Comparison of ENCODE assay signal across 24 cellular contexts in the genomic region with DNA sequence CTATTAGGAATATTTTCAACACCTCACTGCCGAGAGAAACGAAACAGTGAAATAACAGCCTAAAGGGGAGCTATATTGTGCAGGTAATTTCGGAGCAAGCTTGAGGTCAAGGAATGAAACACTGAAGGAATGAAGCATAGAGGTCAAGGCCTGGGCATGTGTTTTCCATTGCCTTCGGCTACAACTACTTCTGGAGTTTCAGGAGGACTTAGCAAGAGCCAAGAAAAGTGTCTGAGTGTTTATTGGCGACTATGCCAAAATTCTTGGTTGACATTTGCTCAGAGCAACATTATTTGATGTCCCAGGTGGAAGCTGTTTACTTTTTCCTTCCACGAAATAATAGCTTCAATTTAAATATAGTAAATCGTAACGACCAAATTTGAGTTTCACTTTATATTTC.
DNase-seq lines count a peak whose midpoint lies in the region; ATAC-seq and TF ChIP-seq lines count a peak whose summit lies in the region.
"Had no signal": no experiment of that assay in that cellular context is flagged by ENCODE, and none has a peak within 500 bp of the region (broad histone marks: within the 10 kb centered on the region; RNA-seq: fewer than 3 reads in every experiment).

No MANE protein-coding gene starts in this region.

- DNase-seq in LNCaP clone FGC (ENCODE audit: low read depth) (peak; percentile 58), mammary epithelial cell (no peak), neural progenitor cell (ENCODE audit: low spot score) (no peak), upper lobe of left lung (no peak), DMS79 (lab: John Stamatoyannopoulos, UW) (no peak), mesendoderm (no peak)
- DNase-seq: Caco-2; CD4-positive, alpha-beta memory T cell; DMS 273 treated with DMSO at 0.1 percent for 48 hours; DND-41; MG63; NCI-H1694 treated with DMSO at 0.1 percent for 48 hours; NCI-H2081 treated with DMSO at 0.1 percent for 48 hours; NCI-H526; PC-9; SIG-M5; SK-N-SH had no signal

- H3K4me2 ChIP-seq in mammary epithelial cell (ENCODE audit: insufficient read depth, low read depth, low read length) (peak overlapping the region; percentile 61), neural progenitor cell (no peak overlapping the region), mesendoderm (ENCODE audit: low read length) (no peak overlapping the region)
- H3K4me2 ChIP-seq: BLaER1 treated with 17β-estradiol and CSF1 and Interleukin-3, amounts not matched to agents 10 nM and 100 nM; GM23338; PC-9; SK-N-SH had no signal

- peak overlapping the region; percentile 1 for H3K27ac Mint-ChIP-seq in neural progenitor cell
- H3K27ac Mint-ChIP-seq: CD4-positive, alpha-beta memory T cell; GM23338; IgD-negative memory B cell had no signal

- no TSS peak for BruUV-seq in mammary epithelial cell (replicated peaks; lab: Mats Ljungman, UMichigan)

- H4K20me1 ChIP-seq in mammary epithelial cell (ENCODE audit: insufficient read depth, low read length): no peaks in the 10 kb centered on the region
- no peaks in the 10 kb centered on the region for H4K20me1 ChIP-seq in neural progenitor cell (ENCODE audit: low read depth)
- H4K20me1 ChIP-seq: BLaER1 treated with 17β-estradiol and CSF1 and Interleukin-3, amounts not matched to agents 10 nM and 100 nM had no signal

- H2AFZ ChIP-seq in mammary epithelial cell (ENCODE audit: low read depth, low read length): peak overlapping the region; percentile 70
- no peak overlapping the region for H2AFZ ChIP-seq in neural progenitor cell (replicated peaks)
- H2AFZ ChIP-seq: GM23338, PC-9 had no signal

- no peaks in the 10 kb centered on the region for H3K79me1 ChIP-seq in mesendoderm (ENCODE audit: low read length)

- ATAC-seq in upper lobe of left lung (ENCODE audit: low FRiP score in 2 of 2) (peak in 1 of 2 donors; percentile 13), GM21619 (IDR thresholded peaks at IDR 0.05; ENCODE audit: unreplicated experiment) (no peak)
- ATAC-seq: GM12878, GM23338 had no signal

- WGBS in mammary epithelial cell (ENCODE audit: low coverage, missing lambda C conversion rate): 5% methylated on average over 8 of the region's 8 CpGs
- 59 to 60% methylated on average over 8 of the region's 8 CpGs for WGBS in upper lobe of left lung, 2 donors
- WGBS in mesendoderm (ENCODE audit: extremely low coverage, insufficient coverage, low lambda C conversion rate): no CpG with 5 or more reads among the region's 8 CpGs

- no peak overlapping the region for H2BK5ac ChIP-seq in mesendoderm (ENCODE audit: low read length)

- H3K27me3 ChIP-seq in mammary epithelial cell (ENCODE audit: insufficient read depth, low read length): no peaks in the 10 kb centered on the region
- no peaks in the 10 kb centered on the region for H3K27me3 ChIP-seq in neural progenitor cell
- no peaks in the 10 kb centered on the region for H3K27me3 ChIP-seq in upper lobe of left lung
- no peaks in the 10 kb centered on the region for H3K27me3 ChIP-seq in mesendoderm (ENCODE audit: insufficient read depth, low read length, poor library complexity)
- H3K27me3 ChIP-seq: BLaER1 treated with 17β-estradiol and CSF1 and Interleukin-3, amounts not matched to agents 10 nM and 100 nM; MG63 had no signal

- no peak overlapping the region for H3K56ac ChIP-seq in mesendoderm (ENCODE audit: low read length)

- H2AK5ac ChIP-seq in mesendoderm (ENCODE audit: low read length): no peak overlapping the region

- H3K9me3 Mint-ChIP-seq in neural progenitor cell: peaks cover 8% of the 10 kb centered on the region
- H3K9me3 Mint-ChIP-seq: GM23338 had no signal

- TF ChIP-seq POLR2A in upper lobe of left lung (IDR thresholded peaks at IDR 0.05): no peak

- TF ChIP-seq CTCF in LNCaP clone FGC (IDR thresholded peaks at IDR 0.05; ENCODE audit: control insufficient read depth, extremely low read depth, insufficient read depth) (no peak), mammary epithelial cell (conservative IDR thresholded peaks at IDR 0.05 in 1 of 2, IDR thresholded peaks at IDR 0.05 in 1 of 2; ENCODE audit: extremely low read depth in 1 of 2, insufficient read depth in 1 of 2, low read depth in 1 of 2, low read length in 2 of 2) (no peak), neural progenitor cell (IDR thresholded peaks at IDR 0.05) (no peak), upper lobe of left lung (IDR thresholded peaks at IDR 0.05) (no peak)

- H2BK120ac ChIP-seq in mesendoderm (ENCODE audit: low read depth, low read length): no peak overlapping the region

- no peak overlapping the region for H3K23ac ChIP-seq in mesendoderm (ENCODE audit: low read length)

- H3K9me3 ChIP-seq in mammary epithelial cell (replicated peaks; ENCODE audit: insufficient read depth, low read length) (peaks cover 8% of the 10 kb centered on the region), neural progenitor cell (ENCODE audit: low read depth) (no peaks in the 10 kb centered on the region), upper lobe of left lung (no peaks in the 10 kb centered on the region)
- H3K9me3 ChIP-seq: Caco-2, HAP-1, MG63, SK-N-SH had no signal

- peaks cover 2% of the 10 kb centered on the region for H3K27me3 Mint-ChIP-seq in neural progenitor cell (ENCODE audit: insufficient read depth, low read depth)

- H3K4me1 Mint-ChIP-seq in neural progenitor cell: peaks cover 24% of the 10 kb centered on the region
- H3K4me1 Mint-ChIP-seq: CD4-positive, alpha-beta memory T cell; IgD-negative memory B cell had no signal

- no peak overlapping the region for H3K4ac ChIP-seq in mesendoderm (ENCODE audit: low read depth, low read length)

- H4K8ac ChIP-seq in mesendoderm (ENCODE audit: low read depth, low read length): no peak overlapping the region

- no peak overlapping the region for H3K18ac ChIP-seq in mesendoderm (ENCODE audit: low read length)

- H3K36me3 Mint-ChIP-seq in neural progenitor cell: no peaks in the 10 kb centered on the region
- H3K36me3 Mint-ChIP-seq: CD4-positive, alpha-beta memory T cell; IgD-negative memory B cell had no signal

- no peak overlapping the region for H3K4me3 Mint-ChIP-seq in neural progenitor cell
- H3K4me3 Mint-ChIP-seq: CD4-positive, alpha-beta memory T cell; GM23338; IgD-negative memory B cell had no signal

- H3K4me1 ChIP-seq in mammary epithelial cell (ENCODE audit: insufficient read depth, low read length) (peaks cover 10% of the 10 kb centered on the region), neural progenitor cell (peaks cover 14% of the 10 kb centered on the region), upper lobe of left lung (peaks cover 0 to 13% (median 2%) of the 10 kb centered on the region in 4 donors), mesendoderm (ENCODE audit: control insufficient read depth, low read depth, low read length) (peaks cover 7% of the 10 kb centered on the region)
- H3K4me1 ChIP-seq: BLaER1 treated with 17β-estradiol and CSF1 and Interleukin-3, amounts not matched to agents 10 nM and 100 nM; Caco-2 had no signal

- in situ Hi-C loops in mammary epithelial cell (cut with MboI; ENCODE audit: low sequenced_read_pairs in 2 of 2): no loop called here

- H3K36me3 ChIP-seq in mammary epithelial cell (ENCODE audit: insufficient read depth, low read length) (no peaks in the 10 kb centered on the region), neural progenitor cell (no peaks in the 10 kb centered on the region), upper lobe of left lung (no peaks in the 10 kb centered on the region), mesendoderm (ENCODE audit: control insufficient read depth, insufficient read depth, low read length) (no peaks in the 10 kb centered on the region)
- H3K36me3 ChIP-seq: BLaER1 treated with 17β-estradiol and CSF1 and Interleukin-3, amounts not matched to agents 10 nM and 100 nM; HAP-1; MG63 had no signal

- CTCF ChIA-PET in mammary epithelial cell (lab: Charles Lee; ENCODE audit: low non-redundant PET): no interaction called here

- H3K27ac ChIP-seq in mammary epithelial cell (ENCODE audit: insufficient read depth, low read depth, low read length) (no peak overlapping the region), neural progenitor cell (no peak overlapping the region), upper lobe of left lung (peak overlapping the region in 3 of 4 donors; percentile 52 to 64 (median 52)), mesendoderm (ENCODE audit: low read depth, low read length) (no peak overlapping the region)
- H3K27ac ChIP-seq: BLaER1 treated with 17β-estradiol and CSF1 and Interleukin-3, amounts not matched to agents 10 nM and 100 nM; PC-9; RWPE1 had no signal

- H3K4me3 ChIP-seq in LNCaP clone FGC (ENCODE audit: low read depth, low read length) (peak overlapping the region; percentile 30), mammary epithelial cell (replicated peaks in 1 of 3; ENCODE audit: insufficient read depth in 1 of 3, low read depth in 2 of 3, low read length in 3 of 3) (no peak overlapping the region), neural progenitor cell (no peak overlapping the region), upper lobe of left lung (peak overlapping the region in 1 of 4 donors; percentile 25), mesendoderm (ENCODE audit: low read length) (no peak overlapping the region)
- H3K4me3 ChIP-seq: BLaER1 treated with 17β-estradiol and CSF1 and Interleukin-3, amounts not matched to agents 10 nM and 100 nM; GM12878; GM23338; HAP-1; MG63; PC-9 had no signal

- intact Hi-C loops in mammary epithelial cell (cut with micrococcal nuclease): no loop called here

- dilution Hi-C loops in mammary epithelial cell (cut with HindIII; ENCODE audit: low sequenced_read_pairs): no loop called here

- no peak for TF ChIP-seq EP300 in upper lobe of left lung (IDR thresholded peaks at IDR 0.05)

- H3K9ac ChIP-seq in mammary epithelial cell (ENCODE audit: insufficient read depth, low read length): no peak overlapping the region
- H3K9ac ChIP-seq in neural progenitor cell: no peak overlapping the region
- H3K9ac ChIP-seq in mesendoderm (ENCODE audit: low read length): no peak overlapping the region
- H3K9ac ChIP-seq: BLaER1 treated with 17β-estradiol and CSF1 and Interleukin-3, amounts not matched to agents 10 nM and 100 nM; SK-N-SH had no signal

- H4K5ac ChIP-seq in mesendoderm (ENCODE audit: low read length): no peak overlapping the region

- no peak overlapping the region for H2BK15ac ChIP-seq in mesendoderm (replicated peaks; ENCODE audit: low read depth)

- H3F3A ChIP-seq in neural progenitor cell (ENCODE audit: low read depth): peaks cover 13% of the 10 kb centered on the region

- H3K79me2 ChIP-seq in mammary epithelial cell (ENCODE audit: insufficient read depth, low read length) (no peaks in the 10 kb centered on the region), neural progenitor cell (ENCODE audit: low read depth) (no peaks in the 10 kb centered on the region), mesendoderm (ENCODE audit: control insufficient read depth, insufficient read depth, low read length) (no peaks in the 10 kb centered on the region)

Comparison
In these comparisons a context has a peak if more than half of its experiments do, and no peak if none do; other contexts are left out.
1. H3K27ac ChIP-seq: peak in upper lobe of left lung (3 of 4); none in mammary epithelial cell (single experiment), neural progenitor cell (single experiment) and mesendoderm (single experiment).